3 cellular contexts compared by ENCODE assay signal in the genomic region with DNA sequence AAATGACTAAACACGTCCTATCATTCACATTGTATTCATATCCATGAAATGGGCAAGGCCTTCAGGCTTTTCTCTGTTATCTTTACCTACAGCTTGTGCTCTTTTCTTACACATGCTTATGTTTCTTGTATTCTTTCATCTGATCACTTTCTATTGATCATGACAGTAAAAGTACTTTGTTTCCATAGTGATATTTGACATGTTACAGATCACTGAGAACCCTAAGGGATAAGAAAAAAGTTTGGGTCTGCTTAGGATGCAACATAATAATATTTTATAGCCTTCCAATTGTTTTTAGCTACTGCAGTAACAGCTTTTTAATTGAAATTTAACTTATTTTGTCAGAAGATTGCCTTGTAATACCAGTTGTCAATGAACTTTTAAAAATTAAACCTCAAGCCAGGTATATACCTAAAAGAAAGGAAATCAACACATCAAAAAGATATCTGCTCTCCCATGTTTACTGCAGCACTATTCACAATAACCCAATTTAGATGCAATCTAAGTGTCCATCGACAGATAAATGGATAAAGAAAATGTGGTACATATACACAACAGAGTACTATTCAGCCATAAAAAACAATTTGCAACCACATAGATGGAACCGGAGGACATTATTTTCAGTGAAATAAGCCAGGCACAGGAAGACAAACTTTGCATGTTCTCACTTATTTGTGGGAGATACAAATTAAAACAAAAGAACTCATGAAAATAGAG.
TF ChIP-seq lines count a peak whose summit lies in the region.

No MANE protein-coding gene starts in this region.

TF ChIP-seq in SK-N-SH treated with all-trans-retinoic acid at 6 μM for 48 hours, 23 proteins besides CTCF, POLR2A, EP300 and RAD21:
- TF ChIP-seq ZFP30 (CRISPR knock-in tag; IDR thresholded peaks at IDR 0.05) = no peak
- peak; percentile 57; the same call in 1 of the 2 replicates for TF ChIP-seq ZNF8 (CRISPR knock-in tag; IDR thresholded peaks at IDR 0.05)

TF ChIP-seq in SK-N-SH, 30 proteins besides CTCF, POLR2A, EP300 and RAD21:
- TF ChIP-seq IRF3 (IDR thresholded peaks at IDR 0.05; ENCODE audit: low read depth, low read length) (no peak), YY1 (IDR thresholded peaks at IDR 0.05; ENCODE audit: low read depth) (no peak), RFX5 (IDR thresholded peaks at IDR 0.05; ENCODE audit: low read length) (no peak)
TF ChIP-seq in SK-N-SH: peak in this region for 0.

TF ChIP-seq in endothelial cell of umbilical vein, 7 proteins besides CTCF, POLR2A, EP300 and RAD21:
- TF ChIP-seq GATA2 (IDR thresholded peaks at IDR 0.05; ENCODE audit: insufficient read depth, insufficient read length, low read depth, low read length) (no peak), POLR2AphosphoS5 (IDR thresholded peaks at IDR 0.05; ENCODE audit: insufficient read depth, low read depth, low read length) (no peak), EZH2 (IDR thresholded peaks at IDR 0.05; ENCODE audit: borderline replicate concordance, low read depth, low read length, severe bottlenecking) (no peak), JUN (IDR thresholded peaks at IDR 0.05; ENCODE audit: borderline replicate concordance, insufficient read depth, insufficient read length, low read depth) (no peak), FOS (IDR thresholded peaks at IDR 0.05; ENCODE audit: borderline replicate concordance, insufficient read depth, low read length) (no peak), MAX (IDR thresholded peaks at IDR 0.05; ENCODE audit: insufficient read depth, insufficient read length) (no peak), MYC (IDR thresholded peaks at IDR 0.05; ENCODE audit: low read depth, low read length) (no peak)
